In the genomic region with DNA sequence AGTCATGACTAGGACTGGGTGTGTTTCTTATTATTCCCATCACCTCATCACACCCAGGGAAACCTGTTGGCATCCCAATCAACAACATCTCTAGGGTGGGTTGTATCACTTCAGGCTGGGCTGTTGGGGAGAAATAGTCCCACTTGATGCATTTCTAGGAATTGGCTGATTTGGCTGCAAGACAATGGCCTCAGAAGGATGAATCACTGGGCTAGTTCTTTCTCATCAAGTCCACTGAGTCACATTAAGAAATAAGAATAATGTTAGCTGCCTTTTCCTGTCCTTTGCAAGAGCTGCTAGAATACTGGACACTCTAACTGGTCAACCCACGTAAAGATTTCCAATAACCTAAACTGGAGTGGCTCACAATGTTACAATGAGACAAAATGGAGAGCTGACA, we compare ENCODE assay signal across 19 cellular contexts.
"Had no signal": no experiment of that assay in that cellular context is flagged by ENCODE, and none has a peak within 500 bp of the region (broad histone marks: within the 10 kb centered on the region; RNA-seq: fewer than 3 reads in every experiment).

No MANE protein-coding gene starts in this region.

- DNase-seq: activated CD4-positive, alpha-beta memory T cell treated with anti-CD3 and anti-CD28 coated beads, Interleukin-2, amount 10 ng/mL, durations not matched to agents 7 days and 5 days; activated CD4-positive, alpha-beta T cell treated with anti-CD3 and anti-CD28 coated beads, Interleukin-2, amount 10 ng/mL, durations not matched to agents 24 days and 14 days; activated gamma-delta T cell treated with Interleukin-2 at 50 U/mL for 16 hours; effector CD8-positive, alpha-beta T cell; gastrocnemius medialis; hippocampal formation; right lobe of liver; small intestine; stimulated activated CD4-positive, alpha-beta T cell treated with anti-CD3 and anti-CD28 coated beads, Interleukin-2, amount 100 ng/mL, for 24 hours; testis; trophoblast cell; uterus had no signal

- H3K27ac ChIP-seq: gastrocnemius medialis, parathyroid adenoma, right lobe of liver, testis, uterus had no signal

- H3K4me1 Mint-ChIP-seq: activated CD4-positive, alpha-beta memory T cell treated with anti-CD3 and anti-CD28 coated beads, Interleukin-2, amount 10 ng/mL, durations not matched to agents 7 days and 5 days; activated CD4-positive, alpha-beta T cell treated with anti-CD3 and anti-CD28 coated beads, Interleukin-2, amount 10 ng/mL, durations not matched to agents 24 days and 14 days; activated naive CD4-positive, alpha-beta T cell treated with anti-CD3 and anti-CD28 coated beads, Interleukin-2, amount 50 U/mL, for 24 hours; memory B cell; stimulated activated memory B cell treated with anti-CD40 and anti-IgM and Interleukin-4, amounts not matched to agents 10 μg/mL and 1 μg/mL and 100 μg/mL, for 72 hours had no signal

- H3K36me3 ChIP-seq: gastrocnemius medialis, right lobe of liver, uterus had no signal

- H3K9me3 Mint-ChIP-seq: activated CD4-positive, alpha-beta memory T cell treated with anti-CD3 and anti-CD28 coated beads, Interleukin-2, amount 10 ng/mL, durations not matched to agents 7 days and 5 days; activated CD4-positive, alpha-beta T cell treated with anti-CD3 and anti-CD28 coated beads, Interleukin-2, amount 10 ng/mL, durations not matched to agents 24 days and 14 days; activated naive CD4-positive, alpha-beta T cell treated with anti-CD3 and anti-CD28 coated beads, Interleukin-2, amount 50 U/mL, for 24 hours; activated T-helper 1 cell treated with anti-CD3 and anti-CD28 coated beads, Interleukin-12 subunit alpha, Interleukin-12 subunit beta, Interleukin-2, Interleukin-4 antibody, amounts not matched to agents 30 ng/mL and 10 ng/mL and 1 ng/mL, durations not matched to agents 14 hours and 24 hours and 36 hours; dendritic cell treated with granulocyte-macrophage colony-stimulating factor and Interleukin-4, amounts not matched to agents 40 ng/mL and 50 ng/mL, for 4 days; nephron; stimulated activated memory B cell treated with anti-CD40 and anti-IgM and Interleukin-4, amounts not matched to agents 10 μg/mL and 1 μg/mL and 100 μg/mL, for 72 hours had no signal

- H3K27me3 ChIP-seq: gastrocnemius medialis, right lobe of liver, testis had no signal

- H3K4me3 Mint-ChIP-seq: activated CD4-positive, alpha-beta memory T cell treated with anti-CD3 and anti-CD28 coated beads, Interleukin-2, amount 10 ng/mL, durations not matched to agents 7 days and 5 days; activated CD4-positive, alpha-beta T cell treated with anti-CD3 and anti-CD28 coated beads, Interleukin-2, amount 10 ng/mL, durations not matched to agents 24 days and 14 days; activated naive CD4-positive, alpha-beta T cell treated with anti-CD3 and anti-CD28 coated beads, Interleukin-2, amount 50 U/mL, for 24 hours; activated T-helper 1 cell treated with anti-CD3 and anti-CD28 coated beads, Interleukin-12 subunit alpha, Interleukin-12 subunit beta, Interleukin-2, Interleukin-4 antibody, amounts not matched to agents 30 ng/mL and 10 ng/mL and 1 ng/mL, durations not matched to agents 14 hours and 24 hours and 36 hours; dendritic cell treated with granulocyte-macrophage colony-stimulating factor and Interleukin-4, amounts not matched to agents 40 ng/mL and 50 ng/mL, for 4 days; memory B cell; nephron; stimulated activated memory B cell treated with anti-CD40 and anti-IgM and Interleukin-4, amounts not matched to agents 10 μg/mL and 1 μg/mL and 100 μg/mL, for 72 hours had no signal

- ATAC-seq: gastrocnemius medialis; right lobe of liver; stimulated activated memory B cell treated with anti-CD40 and anti-IgM and Interleukin-4, amounts not matched to agents 10 μg/mL and 1 μg/mL and 100 μg/mL, for 72 hours had no signal

- H3K27ac Mint-ChIP-seq: activated CD4-positive, alpha-beta memory T cell treated with anti-CD3 and anti-CD28 coated beads, Interleukin-2, amount 10 ng/mL, durations not matched to agents 7 days and 5 days; activated CD4-positive, alpha-beta T cell treated with anti-CD3 and anti-CD28 coated beads, Interleukin-2, amount 10 ng/mL, durations not matched to agents 24 days and 14 days; activated naive CD4-positive, alpha-beta T cell treated with anti-CD3 and anti-CD28 coated beads, Interleukin-2, amount 50 U/mL, for 24 hours; activated T-helper 1 cell treated with anti-CD3 and anti-CD28 coated beads, Interleukin-12 subunit alpha, Interleukin-12 subunit beta, Interleukin-2, Interleukin-4 antibody, amounts not matched to agents 30 ng/mL and 10 ng/mL and 1 ng/mL, durations not matched to agents 14 hours and 24 hours and 36 hours; dendritic cell treated with granulocyte-macrophage colony-stimulating factor and Interleukin-4, amounts not matched to agents 40 ng/mL and 50 ng/mL, for 4 days; memory B cell; stimulated activated memory B cell treated with anti-CD40 and anti-IgM and Interleukin-4, amounts not matched to agents 10 μg/mL and 1 μg/mL and 100 μg/mL, for 72 hours had no signal

- H3K36me3 Mint-ChIP-seq: activated naive CD4-positive, alpha-beta T cell treated with anti-CD3 and anti-CD28 coated beads, Interleukin-2, amount 50 U/mL, for 24 hours; memory B cell; stimulated activated memory B cell treated with anti-CD40 and anti-IgM and Interleukin-4, amounts not matched to agents 10 μg/mL and 1 μg/mL and 100 μg/mL, for 72 hours had no signal

- H3K27me3 Mint-ChIP-seq: activated CD4-positive, alpha-beta memory T cell treated with anti-CD3 and anti-CD28 coated beads, Interleukin-2, amount 10 ng/mL, durations not matched to agents 7 days and 5 days; activated CD4-positive, alpha-beta T cell treated with anti-CD3 and anti-CD28 coated beads, Interleukin-2, amount 10 ng/mL, durations not matched to agents 24 days and 14 days; activated naive CD4-positive, alpha-beta T cell treated with anti-CD3 and anti-CD28 coated beads, Interleukin-2, amount 50 U/mL, for 24 hours; dendritic cell treated with granulocyte-macrophage colony-stimulating factor and Interleukin-4, amounts not matched to agents 40 ng/mL and 50 ng/mL, for 4 days; memory B cell; stimulated activated memory B cell treated with anti-CD40 and anti-IgM and Interleukin-4, amounts not matched to agents 10 μg/mL and 1 μg/mL and 100 μg/mL, for 72 hours had no signal

- H3K4me3 ChIP-seq: gastrocnemius medialis, right lobe of liver, testis, uterus had no signal

- H3K9me3 ChIP-seq: gastrocnemius medialis, right lobe of liver, testis, uterus had no signal
